11 cellular contexts compared by ENCODE assay signal in the genomic region with DNA sequence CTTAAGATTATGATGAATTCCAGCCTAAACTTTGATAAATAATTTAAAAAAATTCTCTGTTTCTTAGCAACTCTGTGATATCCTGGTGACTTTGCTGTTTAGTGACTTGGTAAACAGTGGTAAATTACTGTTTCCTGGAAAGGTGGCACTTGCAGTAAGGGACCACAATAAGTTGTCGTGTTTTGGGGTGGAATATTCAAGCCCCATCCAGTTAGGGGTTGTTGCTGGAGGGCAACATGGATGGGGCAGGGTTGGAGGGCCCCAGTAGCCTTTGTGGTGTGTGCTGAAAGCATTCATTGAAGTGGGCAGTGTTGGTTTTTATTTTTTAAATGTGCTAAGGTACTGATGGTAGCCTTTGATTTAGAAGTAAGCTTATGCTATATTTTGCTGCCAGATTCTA. TPM values are rescaled to one million over a fixed set of nuclear protein-coding genes. Genes with fewer than 3 reads are reported as not detected.
DNase-seq lines count a peak whose midpoint lies in the region; ATAC-seq, FAIRE-seq and TF ChIP-seq lines count a peak whose summit lies in the region.
"Had no signal": no experiment of that assay in that cellular context is flagged by ENCODE, and none has a peak within 500 bp of the region (broad histone marks: within the 10 kb centered on the region; RNA-seq: fewer than 3 reads in every experiment).

No MANE protein-coding gene starts in this region.

- H3K4me1 Mint-ChIP-seq in activated naive CD8-positive, alpha-beta T cell (ENCODE audit: low read depth): peaks cover 91% of the 10 kb centered on the region
- H3K4me1 Mint-ChIP-seq in osteocyte (ENCODE audit: unreplicated experiment) (peaks cover 64% of the 10 kb centered on the region), endothelial cell (ENCODE audit: unreplicated experiment) (peaks cover 4% of the 10 kb centered on the region)

- no peak overlapping the region for H3K4me3 ChIP-seq in small intestine (ENCODE audit: low read depth in 1 of 2, low read length in 2 of 2)

- H3K36me3 Mint-ChIP-seq in activated naive CD8-positive, alpha-beta T cell: peaks cover 1% of the 10 kb centered on the region
- H3K36me3 Mint-ChIP-seq in osteocyte (ENCODE audit: unreplicated experiment): peaks cover 2% of the 10 kb centered on the region
- no peaks in the 10 kb centered on the region for H3K36me3 Mint-ChIP-seq in endothelial cell (ENCODE audit: low read depth, unreplicated experiment)

- no peaks in the 10 kb centered on the region for H3K36me3 ChIP-seq in small intestine (ENCODE audit: control insufficient read depth in 2 of 2, insufficient read depth in 2 of 2, low read length in 2 of 2)

- peak overlapping the region; percentile 63 to 83 for H3K27ac ChIP-seq in small intestine (ENCODE audit: low read depth in 1 of 2, low read length in 1 of 2)

- H3K9me3 ChIP-seq in small intestine (ENCODE audit: control insufficient read depth, low read depth): no peaks in the 10 kb centered on the region

- H3K4me3 Mint-ChIP-seq in activated naive CD8-positive, alpha-beta T cell: peak overlapping the region; percentile 89
- H3K4me3 Mint-ChIP-seq in osteocyte (ENCODE audit: unreplicated experiment) (no peak overlapping the region), endothelial cell (ENCODE audit: unreplicated experiment) (no peak overlapping the region)

- no peaks in the 10 kb centered on the region for H3K9me3 Mint-ChIP-seq in activated naive CD8-positive, alpha-beta T cell (ENCODE audit: low read depth)
- H3K9me3 Mint-ChIP-seq in osteocyte (ENCODE audit: unreplicated experiment) (no peaks in the 10 kb centered on the region), endothelial cell (ENCODE audit: unreplicated experiment) (no peaks in the 10 kb centered on the region)

- H3K27me3 ChIP-seq in small intestine (ENCODE audit: control insufficient read depth in 2 of 2, insufficient read depth in 2 of 2, low read length in 2 of 2): no peaks in the 10 kb centered on the region

- no peak for FAIRE-seq in small intestine (lab: Jason Lieb, UNC)

- H3K4me1 ChIP-seq in small intestine (ENCODE audit: control insufficient read depth in 2 of 2, insufficient read depth in 1 of 2, low read depth in 1 of 2, low read length in 1 of 2): no peaks in the 10 kb centered on the region

- no peaks in the 10 kb centered on the region for H3K27me3 Mint-ChIP-seq in activated naive CD8-positive, alpha-beta T cell
- no peaks in the 10 kb centered on the region for H3K27me3 Mint-ChIP-seq in osteocyte (ENCODE audit: unreplicated experiment)
- H3K27me3 Mint-ChIP-seq in endothelial cell (ENCODE audit: unreplicated experiment): no peaks in the 10 kb centered on the region

- ATAC-seq in GM18907 (IDR thresholded peaks at IDR 0.05; ENCODE audit: unreplicated experiment) (peak; percentile 8), HG03066 (IDR thresholded peaks at IDR 0.05; ENCODE audit: low read depth, unreplicated experiment) (peak; percentile 5), GM18520 (IDR thresholded peaks at IDR 0.05; ENCODE audit: unreplicated experiment) (no peak)

- TF ChIP-seq CTCF in osteocyte (IDR thresholded peaks at IDR 0.05): no peak
- no peak for TF ChIP-seq CTCF in endothelial cell (IDR thresholded peaks at IDR 0.05; ENCODE audit: unreplicated experiment)

- H3K27ac Mint-ChIP-seq in activated naive CD8-positive, alpha-beta T cell: peak overlapping the region; percentile 98
- H3K27ac Mint-ChIP-seq in osteocyte (ENCODE audit: unreplicated experiment): no peak overlapping the region
- H3K27ac Mint-ChIP-seq in endothelial cell (ENCODE audit: unreplicated experiment): no peak overlapping the region

- WGBS in small intestine, 3 donors: 48 to 65% (median 64%) methylated on average over 1 of the region's 1 CpG

- DNase-seq in small intestine: no peak
- no peak for DNase-seq in osteocyte (ENCODE audit: extremely low spot score, unreplicated experiment)
- DNase-seq in NCI-H82 treated with DMSO at 0.1 percent for 48 hours (lab: John Stamatoyannopoulos, UW; ENCODE audit: unreplicated experiment): no peak
- DNase-seq in endothelial cell (ENCODE audit: low spot score): no peak
- DNase-seq: DMS53, NCI-H774, occipital lobe had no signal

RNA-seq across cellular contexts. Expression of gene PRDM2, which starts 30.3 kb away (rescaled TPM):
- polyA plus RNA-seq in small intestine: 10 to 100 TPM in 2 of 3 donors, 1 to 10 TPM in 1; 9.5 to 12.0 (median 11.4) TPM
- total RNA-seq in osteocyte (51.7 and 52.0 TPM in 2 replicates), endothelial cell (ENCODE audit: unreplicated experiment) (49.7 TPM)
